Comparison of ENCODE assay signal across 17 cellular contexts in the genomic region with DNA sequence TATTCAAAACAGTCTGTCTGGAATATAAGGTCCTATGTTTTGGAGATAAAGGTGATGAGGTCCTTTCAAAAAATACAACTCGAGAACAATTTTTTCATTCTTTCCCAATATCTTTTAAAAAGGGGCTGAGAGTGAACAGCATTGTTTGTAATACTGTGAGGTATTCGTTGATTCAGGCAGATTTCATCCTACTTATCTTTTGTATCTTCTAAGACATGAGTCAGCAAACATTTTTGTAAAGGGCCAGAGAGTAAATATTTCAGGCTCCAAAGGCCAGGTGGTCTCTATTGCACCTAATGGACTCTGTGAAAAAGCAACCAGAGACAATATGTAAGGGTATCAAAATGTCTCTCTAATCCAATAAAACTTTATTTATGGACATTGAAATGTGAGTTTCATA.
"Had no signal": no experiment of that assay in that cellular context is flagged by ENCODE, and none has a peak within 500 bp of the region (broad histone marks: within the 10 kb centered on the region; RNA-seq: fewer than 3 reads in every experiment).

No MANE protein-coding gene starts in this region.

- ATAC-seq: activated CD8-positive, alpha-beta T cell treated with anti-CD3 and anti-CD28 coated beads, Interleukin-2, amount 10 ng/mL, durations not matched to agents 7 days and 5 days; gastroesophageal sphincter; heart left ventricle; left ventricle myocardium superior; mucosa of descending colon; right cardiac atrium; stimulated activated naive CD8-positive, alpha-beta T cell treated with anti-CD3 and anti-CD28 coated beads, Interleukin-15, amount 100 ng/mL, for 72 hours had no signal

- H3K4me3 ChIP-seq: coronary artery, gastroesophageal sphincter, heart left ventricle, mucosa of descending colon, prostate gland, skin epidermis had no signal

- DNase-seq: activated B cell treated with CpG ODN at 0.5 μM for 24 hours; activated CD4-positive, alpha-beta T cell treated with anti-CD3 and anti-CD28 coated beads, Interleukin-2, amount 10 ng/mL, durations not matched to agents 24 days and 14 days; activated CD8-positive, alpha-beta T cell treated with anti-CD3 and anti-CD28 coated beads, Interleukin-2, amount 10 ng/mL, durations not matched to agents 7 days and 5 days; activated naive CD4-positive, alpha-beta T cell treated with Interleukin-2 at 50 U/mL for 16 hours; activated naive CD8-positive, alpha-beta T cell treated with anti-CD3 and anti-CD28 coated beads, Interleukin-2, amount 10 ng/mL, durations not matched to agents 7 days and 5 days; activated T-cell treated with anti-CD3 and anti-CD28 coated beads, Interleukin-2, amount 50 U/mL, for 24 hours; erythroblast; heart left ventricle; left ventricle myocardium superior; mucosa of descending colon; naive B cell; right cardiac atrium; stimulated activated naive CD8-positive, alpha-beta T cell treated with anti-CD3 and anti-CD28 coated beads, Interleukin-15, amount 100 ng/mL, for 72 hours had no signal

- H3K27ac ChIP-seq: coronary artery, gastroesophageal sphincter, heart left ventricle, prostate gland, skin epidermis had no signal

- H3K27me3 ChIP-seq: gastroesophageal sphincter, heart left ventricle had no signal

- H3K9me3 ChIP-seq: mucosa of descending colon, prostate gland had no signal

- H3K4me1 ChIP-seq: prostate gland had no signal

- H3K36me3 ChIP-seq: gastroesophageal sphincter, heart left ventricle, prostate gland had no signal
